In genomic region chr17:10394201-10394887, GRCh38 we compare ENCODE assay signal across 31 cellular contexts. TPM values are rescaled to one million over a fixed set of nuclear protein-coding genes. Genes with fewer than 3 reads are reported as not detected.
DNase-seq lines count a peak whose midpoint lies in the region; ATAC-seq, FAIRE-seq and TF ChIP-seq lines count a peak whose summit lies in the region.
"Had no signal": no experiment of that assay in that cellular context is flagged by ENCODE, and none has a peak within 500 bp of the region (broad histone marks: within the 10 kb centered on the region; RNA-seq: fewer than 3 reads in every experiment).

No MANE protein-coding gene starts in this region.

- intact Hi-C loops in K562 (cut with micrococcal nuclease): no loop called here

- POLR2A ChIA-PET in K562 (lab: Yijun Ruan, JAX): interaction anchor here (0.9 kb wide), 1 partner anchor 9 kb away, joined by 3 read pairs; no protein-coding TSS in a partner anchor

- in situ Hi-C loops in K562 (cut with MboI): no loop called here

- H3K27me3 ChIP-seq in K562 (ENCODE audit: control insufficient read depth in 2 of 2, insufficient read depth in 2 of 2, low read length in 2 of 2): no peaks in the 10 kb centered on the region
- H3K27me3 ChIP-seq: adrenal gland, body of pancreas, vagina had no signal

- H3K4me1 ChIP-seq in K562 (replicated peaks in 1 of 2; ENCODE audit: control insufficient read depth in 2 of 2, insufficient read depth in 2 of 2, low read length in 2 of 2): no peaks in the 10 kb centered on the region; a peak in 1 of 5 replicates
- H3K4me1 ChIP-seq: adrenal gland, body of pancreas, left lung, prostate gland, vagina had no signal

- no peak for DNase-seq in K562 (ENCODE audit: extremely low read depth in 1 of 4, low spot score in 3 of 4)
- DNase-seq in COLO668 (lab: John Stamatoyannopoulos, UW; ENCODE audit: unreplicated experiment): no peak
- DNase-seq in DMS 273 (lab: John Stamatoyannopoulos, UW; ENCODE audit: unreplicated experiment): no peak
- DNase-seq: activated B cell treated with CpG ODN at 0.5 μM for 24 hours; activated CD4-positive, alpha-beta T cell treated with anti-CD3 and anti-CD28 coated beads, Interleukin-2, amount 50 U/mL, for 1 hour; activated naive CD4-positive, alpha-beta T cell treated with Interleukin-2 at 50 U/mL for 16 hours; adrenal gland; body of pancreas; Calu3; H7; left lung; mesenchymal stem cell; NCI-H1105 treated with DMSO at 0.1 percent for 48 hours; NCI-H1930; NCI-H774; RPMI8226; T-cell had no signal

- no peak overlapping the region for H2AFZ ChIP-seq in K562 (ENCODE audit: low read depth, low read length)

- H4K20me1 ChIP-seq in K562 (replicated peaks; ENCODE audit: control insufficient read depth, insufficient read depth, low read length): no peaks in the 10 kb centered on the region

- no TSS peak for BruUV-seq in K562 (replicated peaks; lab: Mats Ljungman, UMichigan)

- no peak overlapping the region for H3K9ac ChIP-seq in K562 (ENCODE audit: insufficient read depth in 1 of 2, low read depth in 2 of 2, low read length in 2 of 2)

- TF ChIP-seq CTCF in K562 (IDR thresholded peaks at IDR 0.05 in 2 of 3, conservative IDR thresholded peaks at IDR 0.05 in 1 of 3; ENCODE audit: insufficient read depth in 2 of 3, low read depth in 1 of 3, low read length in 3 of 3): no peak

- WGBS in K562 (ENCODE audit: insufficient coverage, low coverage, missing lambda C conversion rate): 0% methylated on average over 2 of the region's 6 CpGs

- no peak overlapping the region for H3K4me2 ChIP-seq in K562 (ENCODE audit: insufficient read depth, low read length)

- no peaks in the 10 kb centered on the region for H3K9me3 ChIP-seq in K562 (replicated peaks; ENCODE audit: control insufficient read depth, insufficient read depth, low read depth, low read length)
- H3K9me3 ChIP-seq: adrenal gland, body of pancreas, left lung, prostate gland, vagina had no signal

- H3K27ac ChIP-seq in K562 (ENCODE audit: extremely low read depth, low read depth, low read length): no peak overlapping the region
- H3K27ac ChIP-seq: adrenal gland, body of pancreas, left lung, prostate gland, vagina had no signal

- no peak for TF ChIP-seq POLR2A in K562 (conservative IDR thresholded peaks at IDR 0.05)

- H3K9me1 ChIP-seq in K562 (ENCODE audit: control insufficient read depth, insufficient read depth, low read length): no peaks in the 10 kb centered on the region

- FAIRE-seq in K562 (lab: Jason Lieb, UNC): no peak
- FAIRE-seq: islet of Langerhans had no signal

- H3K36me3 ChIP-seq in K562 (ENCODE audit: control insufficient read depth, insufficient read depth, low read length): no peaks in the 10 kb centered on the region
- H3K36me3 ChIP-seq: adrenal gland, left lung, prostate gland, vagina had no signal

- H3K79me2 ChIP-seq in K562 (ENCODE audit: control insufficient read depth, insufficient read depth, low read length): no peaks in the 10 kb centered on the region

- TF ChIP-seq EP300 in K562 (IDR thresholded peaks at IDR 0.05; ENCODE audit: low read length): no peak

- CTCF ChIA-PET in K562 (lab: Yijun Ruan, JAX; ENCODE audit: low intra/inter-chr PET ratio): no interaction called here

- no peak overlapping the region for H3K4me3 ChIP-seq in K562
- H3K4me3 ChIP-seq: adrenal gland, body of pancreas, left lung, prostate gland, vagina had no signal

- peak; percentile 73 for ATAC-seq in GM18502 (IDR thresholded peaks at IDR 0.05; ENCODE audit: poor library complexity, unreplicated experiment)
- peak; percentile 71 for ATAC-seq in GM21619 (IDR thresholded peaks at IDR 0.05; ENCODE audit: unreplicated experiment)
- ATAC-seq in HG03378 (IDR thresholded peaks at IDR 0.05; ENCODE audit: unreplicated experiment): peak; percentile 55
- no peak for ATAC-seq in K562
- no peak for ATAC-seq in GM19397 (IDR thresholded peaks at IDR 0.05; ENCODE audit: unreplicated experiment)
- ATAC-seq in GM21717 (IDR thresholded peaks at IDR 0.05; ENCODE audit: unreplicated experiment): no peak
- ATAC-seq: body of pancreas, left lung, T-cell had no signal

- TF ChIP-seq RAD21 in K562 (CRISPR knock-in tag; conservative IDR thresholded peaks at IDR 0.05 in 1 of 2, IDR thresholded peaks at IDR 0.05 in 1 of 2): no peak

TF ChIP-seq in K562, 482 proteins besides CTCF, POLR2A, EP300 and RAD21 (continues in another document):
- TF ChIP-seq FOSL1 (tag; conservative IDR thresholded peaks at IDR 0.05) (0 out of 2 replicates have a peak, but pooled peaks have one; percentile 27), CCNT2 (IDR thresholded peaks at IDR 0.05; ENCODE audit: borderline replicate concordance, extremely low read depth, insufficient read length, low read depth, low read length) (no peak), IRF1 (CRISPR knock-in tag; IDR thresholded peaks at IDR 0.05; ENCODE audit: borderline replicate concordance) (no peak), NKRF (IDR thresholded peaks at IDR 0.05; ENCODE audit: borderline replicate concordance) (no peak), ZNF133 (CRISPR knock-in tag; IDR thresholded peaks at IDR 0.05) (no peak), SIX5 (IDR thresholded peaks at IDR 0.05; ENCODE audit: borderline replicate concordance in 1 of 2, insufficient read depth in 1 of 2, low read depth in 1 of 2, low read length in 2 of 2) (no peak)

RNA-seq across cellular contexts. Expression of gene MYH13, which starts 21.5 kb away (rescaled TPM):
- not detected in 2 replicates for total RNA-seq in K562 (2011; cell fraction: chromatin; rRNA removed; ENCODE audit: low replicate concordance)
- not detected in 2 replicates for total RNA-seq in K562 (2011; cell fraction: nucleolus; rRNA removed)
- total RNA-seq in K562 (2011; cell fraction: nucleoplasm; rRNA removed): not detected in 2 replicates
- not detected in 2 replicates for total RNA-seq in K562 (2014; rRNA removed)
- not detected in 2 replicates for total RNA-seq in K562 (2014; rRNA removed; fragmentation: Illumina TruSeq; extraction: Trizol)
- total RNA-seq in K562 (2015; rRNA removed; fragmentation: Illumina TruSeq; extraction: Trizol): not detected in 2 replicates
- not detected in 2 replicates for total RNA-seq in K562 (2021)
- polyA plus RNA-seq in K562 (2011; rRNA removed): not detected in 2 replicates
- not detected in 2 replicates for polyA plus RNA-seq in K562 (2011; cell fraction: cytosol; rRNA removed)
- not detected in 2 replicates for polyA plus RNA-seq in K562 (2011; cell fraction: nucleus; rRNA removed)
- 0.03 TPM in 1 of 2 replicates, not detected in the other for polyA plus RNA-seq in K562 (2012)
- not detected in 2 replicates for polyA plus RNA-seq in K562 (2014; fragmentation: Illumina TruSeq; extraction: Trizol)
- polyA plus RNA-seq in K562 (2014; fragmentation: Nextera tagmentation; extraction: Ambion mirVana): under 1 TPM in 1 of 2 experiments, not detected in 1; 0.01 TPM
- not detected in 2 replicates for polyA plus RNA-seq in K562 (2014; rRNA removed)
- polyA minus RNA-seq in K562 (2011; rRNA and poly(A)+ RNA removed): not detected in 2 replicates
- polyA minus RNA-seq in K562 (2011; cell fraction: cytosol; rRNA and poly(A)+ RNA removed): not detected in 2 replicates
- polyA minus RNA-seq in K562 (2011; cell fraction: nucleus; rRNA and poly(A)+ RNA removed): not detected in 2 replicates
- total RNA-seq: activated B cell treated with CpG ODN at 0.5 μM for 24 hours, adrenal gland, body of pancreas, Calu3, chondrocyte, fibroblast of lung, H7, left lung, M059J, SK-MEL-5, T-cell, vagina had no signal
- polyA plus RNA-seq: adrenal gland, CD14-positive monocyte, fibroblast of lung had no signal

RNA-seq across cellular contexts. Expression of gene MYH8, which starts 27.4 kb away (rescaled TPM):
- total RNA-seq in K562 (2011; cell fraction: chromatin; rRNA removed; ENCODE audit: low replicate concordance): not detected in 2 replicates
- total RNA-seq in K562 (2011; cell fraction: nucleolus; rRNA removed): not detected in 2 replicates
- not detected in 2 replicates for total RNA-seq in K562 (2011; cell fraction: nucleoplasm; rRNA removed)
- total RNA-seq in K562 (2014; rRNA removed): not detected in 2 replicates
- not detected in 2 replicates for total RNA-seq in K562 (2014; rRNA removed; fragmentation: Illumina TruSeq; extraction: Trizol)
- total RNA-seq in K562 (2015; rRNA removed; fragmentation: Illumina TruSeq; extraction: Trizol): not detected in 2 replicates
- not detected in 2 replicates for total RNA-seq in K562 (2021)
- polyA plus RNA-seq in K562 (2011; rRNA removed): not detected in 2 replicates
- not detected in 2 replicates for polyA plus RNA-seq in K562 (2011; cell fraction: cytosol; rRNA removed)
- polyA plus RNA-seq in K562 (2011; cell fraction: nucleus; rRNA removed): not detected in 2 replicates
- polyA plus RNA-seq in K562 (2012): 0.01 and 0.03 TPM in 2 replicates
- not detected in 2 replicates for polyA plus RNA-seq in K562 (2014; fragmentation: Illumina TruSeq; extraction: Trizol)
- polyA plus RNA-seq in K562 (2014; fragmentation: Nextera tagmentation; extraction: Ambion mirVana): under 1 TPM; 0.01 to 0.03 TPM
- polyA plus RNA-seq in K562 (2014; rRNA removed): 0.05 TPM in 1 of 2 replicates, not detected in the other
- polyA minus RNA-seq in K562 (2011; rRNA and poly(A)+ RNA removed): not detected in 2 replicates
- polyA minus RNA-seq in K562 (2011; cell fraction: cytosol; rRNA and poly(A)+ RNA removed): not detected in 2 replicates
- not detected in 2 replicates for polyA minus RNA-seq in K562 (2011; cell fraction: nucleus; rRNA and poly(A)+ RNA removed)
- total RNA-seq: activated B cell treated with CpG ODN at 0.5 μM for 24 hours, adrenal gland, body of pancreas, Calu3, chondrocyte, Daoy, fibroblast of lung, H7, left lung, M059J, SK-MEL-5, T-cell, vagina had no signal
- polyA plus RNA-seq: adrenal gland, CD14-positive monocyte, fibroblast of lung had no signal

Comparison
In these comparisons a context has a peak if more than half of its experiments do, and no peak if none do; other contexts are left out.
1. ATAC-seq: peak in GM18502 (single experiment), GM21619 (single experiment) and HG03378 (single experiment); none in K562 (single experiment), GM19397 (single experiment) and GM21717 (single experiment).